In genomic region chr4:1758306-1759121, GRCh38 we compare ENCODE assay signal across 2 cellular contexts.
TF ChIP-seq lines count a peak whose summit lies in the region.

No MANE protein-coding gene starts in this region.

TF ChIP-seq in SK-N-SH treated with all-trans-retinoic acid at 6 μM for 48 hours, 23 proteins besides CTCF, POLR2A, EP300 and RAD21 (continued from another document):
- TF ChIP-seq POU6F1 (CRISPR knock-in tag; IDR thresholded peaks at IDR 0.05; ENCODE audit: borderline replicate concordance, low read depth) (no peak), ZFP30 (CRISPR knock-in tag; IDR thresholded peaks at IDR 0.05) (no peak), TCF4 (CRISPR knock-in tag; IDR thresholded peaks at IDR 0.05; ENCODE audit: borderline replicate concordance) (no peak), ARNTL (CRISPR knock-in tag; IDR thresholded peaks at IDR 0.05; ENCODE audit: borderline replicate concordance, low read depth) (no peak), BACH2 (CRISPR knock-in tag; IDR thresholded peaks at IDR 0.05; ENCODE audit: borderline replicate concordance) (no peak), TSHZ2 (CRISPR knock-in tag; IDR thresholded peaks at IDR 0.05) (no peak), ZC3H10 (CRISPR knock-in tag; IDR thresholded peaks at IDR 0.05) (no peak), RARB (CRISPR knock-in tag; IDR thresholded peaks at IDR 0.05) (no peak), ZFP3 (CRISPR knock-in tag; IDR thresholded peaks at IDR 0.05) (no peak), ZNF70 (CRISPR knock-in tag; IDR thresholded peaks at IDR 0.05) (no peak), CSRNP3 (CRISPR knock-in tag; IDR thresholded peaks at IDR 0.05) (no peak)

TF ChIP-seq in SK-N-SH, 30 proteins besides CTCF, POLR2A, EP300 and RAD21 (continued from another document):
- TF ChIP-seq ZBTB33 (IDR thresholded peaks at IDR 0.05; ENCODE audit: borderline replicate concordance, low read depth) (no peak), GABPA (IDR thresholded peaks at IDR 0.05; ENCODE audit: low read depth) (no peak), FOSL2 (IDR thresholded peaks at IDR 0.05; ENCODE audit: borderline replicate concordance, low read depth) (no peak)
